Comparison of ENCODE assay signal across 24 cellular contexts in genomic region chr11:46902694-46903093, GRCh38. TPM values are rescaled to one million over a fixed set of nuclear protein-coding genes. Genes with fewer than 3 reads are reported as not detected.
A peak's percentile ranks its signal among the peaks of the same experiment; 100 is the strongest.
DNase-seq lines count a peak whose midpoint lies in the region; ATAC-seq and TF ChIP-seq lines count a peak whose summit lies in the region.
"Had no signal": no experiment of that assay in that cellular context is flagged by ENCODE, and none has a peak within 500 bp of the region (broad histone marks: within the 10 kb centered on the region; RNA-seq: fewer than 3 reads in every experiment).

No MANE protein-coding gene starts in this region.

- no peak overlapping the region for H3K4me2 ChIP-seq in GM23338

- H3K4me3 ChIP-seq in right atrium auricular region (no peak overlapping the region), GM23338 (no peak overlapping the region)

- ATAC-seq in Right ventricle myocardium superior (ENCODE audit: poor library complexity) (no peak), GM18502 (IDR thresholded peaks at IDR 0.05; ENCODE audit: poor library complexity, unreplicated experiment) (no peak), GM23338 (no peak)
- ATAC-seq: Panc1 had no signal

- TF ChIP-seq CTCF in right atrium auricular region (IDR thresholded peaks at IDR 0.05): no peak
- no peak for TF ChIP-seq CTCF in GM23338 (conservative IDR thresholded peaks at IDR 0.05; ENCODE audit: low read depth in 2 of 2)

- no peak overlapping the region; the same call in 1 of the 2 replicates for H3K27ac Mint-ChIP-seq in GM23338
- H3K27ac Mint-ChIP-seq: CD8-positive, alpha-beta memory T cell; HFFc6 had no signal

- H3K27me3 ChIP-seq in right atrium auricular region (no peaks in the 10 kb centered on the region), layer of hippocampus (ENCODE audit: control insufficient read depth, insufficient read depth, low read length) (no peaks in the 10 kb centered on the region), GM23338 (ENCODE audit: insufficient read depth) (no peaks in the 10 kb centered on the region)

- DNase-seq in right atrium auricular region (ENCODE audit: low spot score): no peak
- no peak for DNase-seq in Right ventricle myocardium superior
- DNase-seq in substantia nigra (lab: John Stamatoyannopoulos, UW): no peak
- no peak for DNase-seq in GM23338 (ENCODE audit: low spot score)
- no peak for DNase-seq in Ammon's horn (ENCODE audit: low spot score)
- DNase-seq: AML-193; Calu3; CD8-positive, alpha-beta memory T cell; DMS153; GDM1; H7; HFFc6; KBM-7; NCI-H1105; NCI-H146; NCI-H2029 treated with DMSO at 0.1 percent for 48 hours; NCI-H2171 treated with DMSO at 0.1 percent for 48 hours; NCI-H524 treated with DMSO at 0.1 percent for 48 hours; NCI-H82 had no signal

- H2AFZ ChIP-seq in GM23338: no peak overlapping the region

- no peak overlapping the region for H3K4me3 Mint-ChIP-seq in GM23338
- H3K4me3 Mint-ChIP-seq: CD8-positive, alpha-beta memory T cell; HFFc6 had no signal

- H4K20me1 ChIP-seq in GM23338 (replicated peaks; ENCODE audit: insufficient read depth): 0 out of 2 replicates have a peak, but pooled peaks cover 3% of the 10 kb centered on the region

- intact Hi-C loops in Right ventricle myocardium superior (cut with DNase I): no loop called here

- H3K4me1 Mint-ChIP-seq in GM23338: peaks cover 40% of the 10 kb centered on the region
- H3K4me1 Mint-ChIP-seq: CD8-positive, alpha-beta memory T cell had no signal

- H3K4me1 ChIP-seq in right atrium auricular region (peaks cover 0 to 22% of the 10 kb centered on the region in 2 donors), GM23338 (ENCODE audit: insufficient read depth) (peaks cover 28% of the 10 kb centered on the region)

- H3K36me3 Mint-ChIP-seq in GM23338 (ENCODE audit: low read depth): peaks cover 51% of the 10 kb centered on the region
- H3K36me3 Mint-ChIP-seq: CD8-positive, alpha-beta memory T cell had no signal

- no peaks in the 10 kb centered on the region for H3K9me3 ChIP-seq in right atrium auricular region

- H3K36me3 ChIP-seq in right atrium auricular region: peaks cover 16% of the 10 kb centered on the region
- H3K36me3 ChIP-seq in GM23338 (ENCODE audit: insufficient read depth): no peaks in the 10 kb centered on the region; the same call in 1 of the 2 replicates

- no peaks in the 10 kb centered on the region for H3K9me2 ChIP-seq in GM23338 (ENCODE audit: insufficient read depth)

- H3K27ac ChIP-seq in right atrium auricular region: peak overlapping the region; percentile 69 to 73
- H3K27ac ChIP-seq in layer of hippocampus (ENCODE audit: low read depth, low read length): peak overlapping the region; percentile 97
- peak overlapping the region; percentile 93 for H3K27ac ChIP-seq in substantia nigra (ENCODE audit: low read depth, low read length, poor library complexity, severe bottlenecking)
- H3K27ac ChIP-seq in GM23338 (ENCODE audit: low read depth): no peak overlapping the region
- H3K27ac ChIP-seq: C4-2B, HL-60 had no signal

- peaks cover 15% of the 10 kb centered on the region for H3F3A ChIP-seq in GM23338 (replicated peaks; ENCODE audit: low read depth)

- H3K79me2 ChIP-seq in GM23338 (replicated peaks; ENCODE audit: insufficient read depth): peaks cover 21% of the 10 kb centered on the region

- H3K9me3 Mint-ChIP-seq in GM23338: peaks cover 7% of the 10 kb centered on the region; the same call in 1 of the 3 replicates
- H3K9me3 Mint-ChIP-seq: CD8-positive, alpha-beta memory T cell; HFFc6 had no signal

- H3K27me3 Mint-ChIP-seq in GM23338 (ENCODE audit: insufficient read depth, low read depth, poor library complexity): peaks cover 14% of the 10 kb centered on the region

TF ChIP-seq in GM23338, 12 proteins besides CTCF, POLR2A, EP300 and RAD21:
- TF ChIP-seq CREB1 (CRISPR knock-in tag; IDR thresholded peaks at IDR 0.05; ENCODE audit: low read depth): no peak
- no peak for TF ChIP-seq POLR2AphosphoS5 (IDR thresholded peaks at IDR 0.05; ENCODE audit: low read depth)

RNA-seq across cellular contexts. Expression of gene LRP4, which starts 15.7 kb away (rescaled TPM):
- 10 to 100 TPM; 22.5 to 29.6 TPM for total RNA-seq in right atrium auricular region
- 20.3 TPM for total RNA-seq in Right ventricle myocardium superior
- total RNA-seq in GM23338 (2014; rRNA removed; shearing (Covaris generic)): 14.5 and 18.4 TPM in 2 replicates
- 6.0 and 6.4 TPM in 2 replicates for polyA plus RNA-seq in GM23338 (2016; fragmentation: Nextera tagmentation; extraction: Ambion mirVana)
- polyA plus RNA-seq: CD8-positive, alpha-beta memory T cell had no signal

RNA-seq across cellular contexts. Expression of gene CSTPP1, which starts 33.9 kb away (rescaled TPM):
- total RNA-seq in right atrium auricular region (10 to 100 TPM in 1 of 2 donors, 1 to 10 TPM in 1; 8.1 to 14.0 TPM), Right ventricle myocardium superior (10.0 TPM)
- 18.5 and 42.6 TPM in 2 replicates for total RNA-seq in GM23338 (2014; rRNA removed; shearing (Covaris generic))
- 22.2 and 23.5 TPM in 2 replicates for polyA plus RNA-seq in GM23338 (2016; fragmentation: Nextera tagmentation; extraction: Ambion mirVana)

RNA-seq across cellular contexts. Expression of gene CKAP5, which starts 56.6 kb away (rescaled TPM):
- 10 to 100 TPM; 30.9 to 43.2 TPM for total RNA-seq in right atrium auricular region
- total RNA-seq in Right ventricle myocardium superior: 69.4 TPM
- 120 and 135 TPM in 2 replicates for total RNA-seq in GM23338 (2014; rRNA removed; shearing (Covaris generic))
- polyA plus RNA-seq in GM23338 (2016; fragmentation: Nextera tagmentation; extraction: Ambion mirVana): 49.4 and 67.9 TPM in 2 replicates
